Comparison of ENCODE assay signal across 8 cellular contexts in genomic region chr14:89899917-89900680, GRCh38. TPM values are rescaled to one million over a fixed set of nuclear protein-coding genes. Genes with fewer than 3 reads are reported as not detected.
A peak's percentile ranks its signal among the peaks of the same experiment; 100 is the strongest.
DNase-seq lines count a peak whose midpoint lies in the region; ATAC-seq, FAIRE-seq and TF ChIP-seq lines count a peak whose summit lies in the region.

No MANE protein-coding gene starts in this region.

- H3K4me1 Mint-ChIP-seq in activated T-helper 2 cell treated with anti-CD3 and anti-CD28 coated beads, Interferon-gamma antibody, Interleukin-2, Interleukin-4, amounts not matched to agents 10 μg/mL and 5 μg/mL and 100 μg/mL, durations not matched to agents 14 hours and 24 hours and 36 hours (ENCODE audit: low read depth), result peaks cover 13% of the 10 kb centered on the region

- H2AFZ ChIP-seq in HepG2 (ENCODE audit: low read length), result no peak overlapping the region

- FAIRE-seq in HepG2 (lab: Jason Lieb, UNC), result no peak

- H3K36me3 Mint-ChIP-seq in activated T-helper 2 cell treated with anti-CD3 and anti-CD28 coated beads, Interferon-gamma antibody, Interleukin-2, Interleukin-4, amounts not matched to agents 10 μg/mL and 5 μg/mL and 100 μg/mL, durations not matched to agents 14 hours and 24 hours and 36 hours (ENCODE audit: low read depth), result no peaks in the 10 kb centered on the region

- H3K27me3 ChIP-seq in ascending aorta, result no peaks in the 10 kb centered on the region
- H3K27me3 ChIP-seq in HepG2 (ENCODE audit: control insufficient read depth in 1 of 2, insufficient read depth in 2 of 2, low read length in 2 of 2), result no peaks in the 10 kb centered on the region

- H3K79me2 ChIP-seq in HepG2 (ENCODE audit: insufficient read depth, low read length), result no peaks in the 10 kb centered on the region

- POLR2A ChIA-PET in HepG2 (lab: Yijun Ruan, JAX), result interaction anchor here (1.4 kb wide), 1 partner anchor 10 kb away, joined by 3 read pairs; no protein-coding TSS in a partner anchor

- H3K9ac ChIP-seq in HepG2 (ENCODE audit: insufficient read depth, low read depth, low read length), result no peak overlapping the region

- DNase-seq in NCI-H2171 treated with DMSO at 0.1 percent for 48 hours (lab: John Stamatoyannopoulos, UW) (peak; percentile 18), NCI-H2171 (lab: John Stamatoyannopoulos, UW) (no peak), ascending aorta (ENCODE audit: low spot score in 2 of 2) (no peak), HepG2 (ENCODE audit: low spot score) (peak; percentile 13)
- peak; percentile 11 for DNase-seq in Jurkat, Clone E6-1 (ENCODE audit: low read depth, low spot score)
- no peak for DNase-seq in activated T-helper 2 cell treated with anti-CD3 and anti-CD28 coated beads, Interferon-gamma antibody, Interleukin-2, Interleukin-4, amounts not matched to agents 10 μg/mL and 5 μg/mL and 100 μg/mL, durations not matched to agents 14 hours and 24 hours and 36 hours (ENCODE audit: low spot score)

- H3K36me3 ChIP-seq in ascending aorta (no peaks in the 10 kb centered on the region), HepG2 (replicated peaks in 1 of 2; ENCODE audit: control insufficient read depth in 1 of 2, insufficient read depth in 2 of 2, low read length in 2 of 2) (no peaks in the 10 kb centered on the region; a peak in 2 of 5 replicates)

- no peak overlapping the region for H3K27ac ChIP-seq in ascending aorta
- H3K27ac ChIP-seq in HepG2 (ENCODE audit: extremely low read length, insufficient read depth, low read length), result no peak overlapping the region

- TF ChIP-seq POLR2A in HepG2 (IDR thresholded peaks at IDR 0.05; ENCODE audit: insufficient read depth in 1 of 2, low read depth in 2 of 2, low read length in 2 of 2), result no peak

- peak; percentile 69 for ATAC-seq in HepG2
- ATAC-seq in GM21381 (IDR thresholded peaks at IDR 0.05; ENCODE audit: unreplicated experiment), result no peak
- ATAC-seq in GM18873 (IDR thresholded peaks at IDR 0.05; ENCODE audit: low FRiP score, unreplicated experiment), result no peak

- H3K27me3 Mint-ChIP-seq in activated T-helper 2 cell treated with anti-CD3 and anti-CD28 coated beads, Interferon-gamma antibody, Interleukin-2, Interleukin-4, amounts not matched to agents 10 μg/mL and 5 μg/mL and 100 μg/mL, durations not matched to agents 14 hours and 24 hours and 36 hours (ENCODE audit: low read depth), result peaks cover 8% of the 10 kb centered on the region

- no peaks in the 10 kb centered on the region for H3K4me1 ChIP-seq in ascending aorta
- H3K4me1 ChIP-seq in HepG2 (ENCODE audit: insufficient read depth, low read length), result no peaks in the 10 kb centered on the region

- peak; percentile 35; the same call in 1 of the 2 replicates for TF ChIP-seq RAD21 in HepG2 (CRISPR knock-in tag; IDR thresholded peaks at IDR 0.05)

- no peaks in the 10 kb centered on the region for H4K20me1 ChIP-seq in HepG2 (ENCODE audit: insufficient read depth, low read length)

- H3K9me3 ChIP-seq in ascending aorta (no peaks in the 10 kb centered on the region), HepG2 (ENCODE audit: low read length) (no peaks in the 10 kb centered on the region)

- no peak overlapping the region for H3K4me3 ChIP-seq in Jurkat, Clone E6-1 (ENCODE audit: low read length)
- no peak overlapping the region for H3K4me3 ChIP-seq in ascending aorta
- no peak overlapping the region for H3K4me3 ChIP-seq in HepG2 (replicated peaks in 1 of 3; ENCODE audit: insufficient read depth in 1 of 3, low read depth in 2 of 3, low read length in 3 of 3)

- in situ Hi-C loops in HepG2 (cut with HindIII; ENCODE audit: extremely low pct_ligation_motif_present, low pct_unique_long_range_greater_than_20kb), result loop anchor here (10.0 to 25.0 kb wide), 3 partner anchors 115 to 663 kb away; partner anchors contain the start of gene FOXN3

- no peak for TF ChIP-seq EP300 in HepG2 (IDR thresholded peaks at IDR 0.05; ENCODE audit: low read depth in 2 of 2, low read length in 2 of 2)
- no peak for TF ChIP-seq EP300 in HepG2 (CRISPR knock-in tag; IDR thresholded peaks at IDR 0.05; ENCODE audit: borderline replicate concordance)

- 87% methylated on average over 4 of the region's 4 CpGs for WGBS in HepG2 (ENCODE audit: low lambda C conversion rate)

- CTCF ChIA-PET in HepG2 (lab: Yijun Ruan, JAX; ENCODE audit: low intra/inter-chr PET ratio, low total read pairs), result interaction anchor here (1.5 kb wide), 1 partner anchor 873 kb away, joined by 6 read pairs; no protein-coding TSS in a partner anchor

- TF ChIP-seq CTCF in ascending aorta (IDR thresholded peaks at IDR 0.05) (peak; percentile 12 to 42 (median 37)), HepG2 (CRISPR knock-in tag; IDR thresholded peaks at IDR 0.05) (peak; percentile 45)

- BruUV-seq in HepG2 (replicated peaks; lab: Mats Ljungman, UMichigan), result no TSS peak

- intact Hi-C loops in ascending aorta (cut with DNase I), result loop anchor here (5.0 kb wide), 1 partner anchor 43 kb away; no protein-coding TSS in a partner anchor
- intact Hi-C loops in HepG2 (cut with micrococcal nuclease; ENCODE audit: unreplicated experiment), result no loop called here
- intact Hi-C loops in activated T-helper 2 cell treated with anti-CD3 and anti-CD28 coated beads, Interferon-gamma antibody, Interleukin-2, Interleukin-4, amounts not matched to agents 10 μg/mL and 5 μg/mL and 100 μg/mL, durations not matched to agents 14 hours and 24 hours and 36 hours (cut with micrococcal nuclease), result loop anchor here (10.0 kb wide), 1 partner anchor 285 kb away; no protein-coding TSS in a partner anchor

- H3K27ac Mint-ChIP-seq in activated T-helper 2 cell treated with anti-CD3 and anti-CD28 coated beads, Interferon-gamma antibody, Interleukin-2, Interleukin-4, amounts not matched to agents 10 μg/mL and 5 μg/mL and 100 μg/mL, durations not matched to agents 14 hours and 24 hours and 36 hours, result no peak overlapping the region

- H3K4me2 ChIP-seq in HepG2 (ENCODE audit: low read depth, low read length), result no peak overlapping the region

- H3K9me3 Mint-ChIP-seq in activated T-helper 2 cell treated with anti-CD3 and anti-CD28 coated beads, Interferon-gamma antibody, Interleukin-2, Interleukin-4, amounts not matched to agents 10 μg/mL and 5 μg/mL and 100 μg/mL, durations not matched to agents 14 hours and 24 hours and 36 hours, result no peaks in the 10 kb centered on the region

- no peak overlapping the region for H3K4me3 Mint-ChIP-seq in activated T-helper 2 cell treated with anti-CD3 and anti-CD28 coated beads, Interferon-gamma antibody, Interleukin-2, Interleukin-4, amounts not matched to agents 10 μg/mL and 5 μg/mL and 100 μg/mL, durations not matched to agents 14 hours and 24 hours and 36 hours (ENCODE audit: low read depth)

RNA-seq across cellular contexts. Expression of gene EFCAB11, which starts 54.4 kb away (rescaled TPM):
- 13.8 TPM for polyA plus RNA-seq in Jurkat, Clone E6-1 (2012; ENCODE audit: insufficient read depth, insufficient read length)
- total RNA-seq in ascending aorta, result not detected
- 31.5 and 46.5 TPM in 2 replicates for total RNA-seq in HepG2 (2016; rRNA removed; fragmentation: Illumina TruSeq; extraction: Trizol)
- total RNA-seq in HepG2 (2016; cell fraction: cytosol; rRNA removed; fragmentation: Illumina TruSeq; extraction: Trizol; ENCODE audit: low read depth), result 14.8 and 18.7 TPM in 2 replicates
- total RNA-seq in HepG2 (2016; cell fraction: insoluble cytoplasmic fraction; rRNA removed; fragmentation: Illumina TruSeq; extraction: Trizol), result 31.3 and 47.3 TPM in 2 replicates
- 12.9 and 13.7 TPM in 2 replicates for total RNA-seq in HepG2 (2016; cell fraction: membrane; rRNA removed; fragmentation: Illumina TruSeq; extraction: Trizol)
- total RNA-seq in HepG2 (2016; cell fraction: nucleus; rRNA removed; fragmentation: Illumina TruSeq; extraction: Trizol), result 19.0 and 21.0 TPM in 2 replicates
- 4.6 and 8.2 TPM in 2 replicates for polyA plus RNA-seq in HepG2 (2011; rRNA removed)
- polyA plus RNA-seq in HepG2 (2011; cell fraction: cytosol; rRNA removed), result 2.3 and 3.5 TPM in 2 replicates
- polyA plus RNA-seq in HepG2 (2011; cell fraction: nucleus; rRNA removed), result 1.2 and 1.6 TPM in 2 replicates
- polyA plus RNA-seq in HepG2 (2012), result 5.6 and 15.0 TPM in 2 replicates
- 11.9 and 16.6 TPM in 2 replicates for polyA plus RNA-seq in HepG2 (2016; cell fraction: cytosol; fragmentation: Illumina TruSeq; extraction: Trizol; ENCODE audit: low read depth)
- 46.2 and 47.9 TPM in 2 replicates for polyA plus RNA-seq in HepG2 (2016; cell fraction: insoluble cytoplasmic fraction; fragmentation: Illumina TruSeq; extraction: Trizol; ENCODE audit: low read depth)
- polyA plus RNA-seq in HepG2 (2016; cell fraction: membrane; fragmentation: Illumina TruSeq; extraction: Trizol; ENCODE audit: low read depth), result 14.1 and 16.6 TPM in 2 replicates
- polyA plus RNA-seq in HepG2 (2016; cell fraction: nucleus; fragmentation: Illumina TruSeq; extraction: Trizol; ENCODE audit: insufficient read depth, low read depth), result 17.2 and 19.3 TPM in 2 replicates
- polyA minus RNA-seq in HepG2 (2011; rRNA and poly(A)+ RNA removed; ENCODE audit: low replicate concordance), result 4.0 and 7.4 TPM in 2 replicates
- 2.3 and 3.3 TPM in 2 replicates for polyA minus RNA-seq in HepG2 (2011; cell fraction: cytosol; rRNA and poly(A)+ RNA removed)
- polyA minus RNA-seq in HepG2 (2011; cell fraction: nucleus; rRNA and poly(A)+ RNA removed), result 9.8 and 12.6 TPM in 2 replicates
- 7.1 and 9.0 TPM in 2 replicates for total RNA-seq in activated T-helper 2 cell treated with anti-CD3 and anti-CD28 coated beads, Interferon-gamma antibody, Interleukin-2, Interleukin-4, amounts not matched to agents 10 μg/mL and 5 μg/mL and 100 μg/mL, durations not matched to agents 14 hours and 24 hours and 36 hours

RNA-seq across cellular contexts. Expression of gene TDP1, which starts 55.6 kb away (rescaled TPM):
- polyA plus RNA-seq in Jurkat, Clone E6-1 (2012; ENCODE audit: insufficient read depth, insufficient read length), result 61.8 TPM
- total RNA-seq in ascending aorta (9.4 TPM), HepG2 (2016; rRNA removed; fragmentation: Illumina TruSeq; extraction: Trizol) (31.2 and 33.6 TPM in 2 replicates)
- 11.5 and 12.2 TPM in 2 replicates for total RNA-seq in HepG2 (2016; cell fraction: cytosol; rRNA removed; fragmentation: Illumina TruSeq; extraction: Trizol; ENCODE audit: low read depth)
- 31.8 and 36.0 TPM in 2 replicates for total RNA-seq in HepG2 (2016; cell fraction: insoluble cytoplasmic fraction; rRNA removed; fragmentation: Illumina TruSeq; extraction: Trizol)
- total RNA-seq in HepG2 (2016; cell fraction: membrane; rRNA removed; fragmentation: Illumina TruSeq; extraction: Trizol), result 18.3 and 22.5 TPM in 2 replicates
- 26.6 and 30.6 TPM in 2 replicates for total RNA-seq in HepG2 (2016; cell fraction: nucleus; rRNA removed; fragmentation: Illumina TruSeq; extraction: Trizol)
- polyA plus RNA-seq in HepG2 (2011; rRNA removed), result 13.6 and 16.4 TPM in 2 replicates
- 13.0 and 13.1 TPM in 2 replicates for polyA plus RNA-seq in HepG2 (2011; cell fraction: cytosol; rRNA removed)
- 12.2 and 16.4 TPM in 2 replicates for polyA plus RNA-seq in HepG2 (2011; cell fraction: nucleus; rRNA removed)
- polyA plus RNA-seq in HepG2 (2012), result 10.0 and 12.9 TPM in 2 replicates
- polyA plus RNA-seq in HepG2 (2016; cell fraction: cytosol; fragmentation: Illumina TruSeq; extraction: Trizol; ENCODE audit: low read depth), result 4.6 and 7.3 TPM in 2 replicates
- polyA plus RNA-seq in HepG2 (2016; cell fraction: insoluble cytoplasmic fraction; fragmentation: Illumina TruSeq; extraction: Trizol; ENCODE audit: low read depth), result 29.7 and 30.3 TPM in 2 replicates
- polyA plus RNA-seq in HepG2 (2016; cell fraction: membrane; fragmentation: Illumina TruSeq; extraction: Trizol; ENCODE audit: low read depth), result 12.8 and 13.0 TPM in 2 replicates
- 20.5 and 23.6 TPM in 2 replicates for polyA plus RNA-seq in HepG2 (2016; cell fraction: nucleus; fragmentation: Illumina TruSeq; extraction: Trizol; ENCODE audit: insufficient read depth, low read depth)
- polyA minus RNA-seq in HepG2 (2011; rRNA and poly(A)+ RNA removed; ENCODE audit: low replicate concordance), result 16.8 and 72.0 TPM in 2 replicates
- 12.2 and 16.0 TPM in 2 replicates for polyA minus RNA-seq in HepG2 (2011; cell fraction: cytosol; rRNA and poly(A)+ RNA removed)
- polyA minus RNA-seq in HepG2 (2011; cell fraction: nucleus; rRNA and poly(A)+ RNA removed), result 34.9 and 39.3 TPM in 2 replicates
- 95.6 and 97.5 TPM in 2 replicates for total RNA-seq in activated T-helper 2 cell treated with anti-CD3 and anti-CD28 coated beads, Interferon-gamma antibody, Interleukin-2, Interleukin-4, amounts not matched to agents 10 μg/mL and 5 μg/mL and 100 μg/mL, durations not matched to agents 14 hours and 24 hours and 36 hours

Comparison
In these comparisons a context has a peak if more than half of its experiments do, and no peak if none do; other contexts are left out.
1. DNase-seq: peak in NCI-H2171 treated with DMSO at 0.1 percent for 48 hours (single experiment), Jurkat, Clone E6-1 (single experiment) and HepG2 (single experiment); none in NCI-H2171 (single experiment), ascending aorta (0 of 2) and activated T-helper 2 cell treated with anti-CD3 and anti-CD28 coated beads, Interferon-gamma antibody, Interleukin-2, Interleukin-4, amounts not matched to agents 10 μg/mL and 5 μg/mL and 100 μg/mL, durations not matched to agents 14 hours and 24 hours and 36 hours (single experiment).